In genomic region chr1:68232354-68233148, GRCh38 we compare ENCODE assay signal across 8 cellular contexts. TPM values are rescaled to one million over a fixed set of nuclear protein-coding genes. Genes with fewer than 3 reads are reported as not detected.
A peak's percentile ranks its signal among the peaks of the same experiment; 100 is the strongest.
DNase-seq lines count a peak whose midpoint lies in the region; ATAC-seq and TF ChIP-seq lines count a peak whose summit lies in the region.

Gene WLS, minus strand, starts transcription at chr1:68232523. Its CDS starts 224 bp downstream, at chr1:68232299.

- no peak for ATAC-seq in GM21447 (IDR thresholded peaks at IDR 0.05; ENCODE audit: unreplicated experiment)

- H3K4me3 ChIP-seq in AG10803 (ENCODE audit: low read length) = peak within 1 kb of the TSS; percentile 80
- peak within 1 kb of the TSS; percentile 74 for H3K4me3 ChIP-seq in SJCRH30
- peak within 1 kb of the TSS; percentile 82 for H3K4me3 ChIP-seq in mesodermal cell (ENCODE audit: extremely low read depth, insufficient read depth, low read length, poor library complexity, severe bottlenecking)
- peak within 1 kb of the TSS; percentile 32 for H3K4me3 ChIP-seq in thymus (ENCODE audit: low read length)

- DNase-seq in AG10803 (ENCODE audit: low read depth) (peak; percentile 56), HS-5 (ENCODE audit: low read depth) (peak; percentile 38), SJCRH30 (peak; percentile 87 to 91), epithelial cell of prostate (ENCODE audit: low read depth, low spot score) (no peak)
- no peak for DNase-seq in effector CD8-positive, alpha-beta T cell (lab: John Stamatoyannopoulos, UW)

- H3K4me1 ChIP-seq in SJCRH30 = peaks cover 7% of the 10 kb centered on the region
- H3K4me1 ChIP-seq in mesodermal cell (ENCODE audit: control insufficient read depth, insufficient read depth, low read length, poor library complexity, severe bottlenecking) = peaks cover 6% of the 10 kb centered on the region
- no peaks in the 10 kb centered on the region for H3K4me1 ChIP-seq in thymus (ENCODE audit: control insufficient read depth, insufficient read depth, low read length)

- WGBS in mesodermal cell (ENCODE audit: insufficient coverage in 2 of 2), 2 experiments = 0 to 1% methylated on average over 6 to 31 of the region's 41 CpGs
- WGBS in thymus = 2% methylated on average over 41 of the region's 41 CpGs

- TF ChIP-seq CTCF in AG10803 (conservative IDR thresholded peaks at IDR 0.05; ENCODE audit: low read length) = peak; percentile 18

- H3K9me3 ChIP-seq in SJCRH30 (replicated peaks) = no peaks in the 10 kb centered on the region
- no peaks in the 10 kb centered on the region for H3K9me3 ChIP-seq in mesodermal cell (ENCODE audit: control insufficient read depth, low read length)
- no peaks in the 10 kb centered on the region for H3K9me3 ChIP-seq in thymus (ENCODE audit: control insufficient read depth)

- H3K27ac ChIP-seq in SJCRH30 = peak within 1 kb of the TSS; percentile 66
- H3K27ac ChIP-seq in epithelial cell of prostate = peak within 1 kb of the TSS; percentile 43
- H3K27ac ChIP-seq in mesodermal cell (ENCODE audit: low read depth, low read length, severe bottlenecking) = peak within 1 kb of the TSS; percentile 57
- peak within 1 kb of the TSS; percentile 59 for H3K27ac ChIP-seq in thymus (ENCODE audit: low read depth)

- no peaks in the 10 kb centered on the region for H3K27me3 ChIP-seq in SJCRH30
- peaks cover 50% of the 10 kb centered on the region for H3K27me3 ChIP-seq in thymus (ENCODE audit: control insufficient read depth, insufficient read depth)

- H3K36me3 ChIP-seq in SJCRH30 (no peaks in the 10 kb centered on the region), mesodermal cell (ENCODE audit: control insufficient read depth, insufficient read depth, low read length) (no peaks in the 10 kb centered on the region), thymus (ENCODE audit: control insufficient read depth, insufficient read depth) (no peaks in the 10 kb centered on the region)

RNA-seq across cellular contexts. Expression of gene WLS, which starts in this region (rescaled TPM):
- 38.1 and 43.2 TPM in 2 replicates for total RNA-seq in SJCRH30 (2014; rRNA removed; shearing (Covaris generic))
- polyA plus RNA-seq in mesodermal cell (2013, experiment 1 of 2) = 174 TPM
- 146 TPM for polyA plus RNA-seq in mesodermal cell (2013, experiment 2 of 2)
- polyA plus RNA-seq in thymus = 14.7 TPM

Comparison
In these comparisons a context has a peak if more than half of its experiments do, and no peak if none do; other contexts are left out.
1. DNase-seq: peak in AG10803 (single experiment), HS-5 (single experiment) and SJCRH30 (2 of 2); none in epithelial cell of prostate (single experiment) and effector CD8-positive, alpha-beta T cell (single experiment).
2. H3K4me3 ChIP-seq: peak in every context shown above with its lines; median percentile 82 in mesodermal cell; 80 in AG10803; 74 in SJCRH30; 32 in thymus.
3. Peak in every context shown above with its lines, with median percentiles within 50 percentile points of each other: H3K27ac ChIP-seq.